ENCODE assay signal across 8 cellular contexts in the genomic region with DNA sequence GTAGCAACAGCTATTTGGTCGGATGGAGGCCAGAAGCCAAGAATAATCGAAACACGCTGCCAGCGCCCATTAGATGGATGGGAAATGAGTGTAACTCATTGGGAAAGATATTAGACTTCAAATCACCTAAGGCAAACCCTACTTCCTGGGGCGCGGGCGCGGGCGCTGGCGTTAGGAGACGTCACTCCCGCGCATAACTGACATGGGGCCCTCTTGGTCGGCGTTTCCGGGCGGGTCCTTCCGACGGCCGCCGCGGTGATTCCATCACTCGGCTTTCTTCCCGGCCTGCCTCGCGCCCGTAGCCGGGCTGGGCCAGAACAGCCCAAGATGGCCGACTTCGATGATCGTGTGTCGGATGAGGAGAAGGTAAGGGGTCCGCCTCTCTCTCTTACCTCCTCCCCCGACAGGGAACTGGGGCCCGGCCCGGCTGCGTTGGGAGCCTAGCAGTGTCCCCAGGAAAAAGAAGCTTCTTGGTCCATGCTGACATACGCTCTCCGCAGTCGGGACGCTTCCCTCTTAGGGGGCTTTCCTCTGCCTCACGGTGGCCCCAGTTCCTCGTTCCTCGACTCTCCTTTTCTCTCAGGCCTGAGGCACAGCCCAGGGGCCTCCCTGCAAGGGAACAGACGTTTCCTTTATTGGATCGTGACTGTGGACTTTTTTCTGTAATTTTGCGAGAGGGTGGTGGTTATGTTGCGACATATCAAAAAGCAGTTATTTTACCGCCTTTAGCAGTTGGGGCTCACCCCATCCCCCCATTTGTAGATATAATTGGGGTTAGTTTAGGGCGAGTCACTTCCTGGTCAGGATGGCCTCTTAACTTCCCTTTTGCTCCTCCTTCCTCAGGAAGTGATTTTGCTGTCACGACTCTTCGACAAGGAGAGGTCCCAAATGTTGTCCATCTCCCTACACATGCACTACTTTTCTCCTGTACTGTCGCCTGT.
DNase-seq lines count a peak whose midpoint lies in the region; ATAC-seq and TF ChIP-seq lines count a peak whose summit lies in the region.

TSS of gene CAPZA1 (plus strand) at position 315 of the 941 bp plus-strand sequence. CDS start at position 328, 13 bp downstream.

- no peak for TF ChIP-seq CTCF in AG10803 (conservative IDR thresholded peaks at IDR 0.05; ENCODE audit: low read length)

- peak within 1 kb of the TSS; percentile 100 for H3K4me3 ChIP-seq in AG10803 (ENCODE audit: low read length)

- DNase-seq in AG10803 (ENCODE audit: low read depth) (peak; percentile 91), NCI-H446 (lab: John Stamatoyannopoulos, UW) (peak; percentile 94 to 97), islet precursor cell (peak; percentile 95)
- DNase-seq in activated CD4-positive, CD25-positive, alpha-beta regulatory T cell treated with anti-CD3 and anti-CD28 coated beads, Interleukin-2, amount 50 U/mL, for 16 hours (ENCODE audit: low read depth, low spot score), result peak; percentile 86
- DNase-seq in central memory CD4-positive, alpha-beta T cell, result peak; percentile 94
- peak; percentile 84 for DNase-seq in stimulated activated CD4-positive, alpha-beta T cell treated with anti-CD3 and anti-CD28 coated beads, Interleukin-12 subunit alpha, Interleukin-12 subunit beta, amount 100 ng/mL, for 4 hours

- ATAC-seq in GM19035 (IDR thresholded peaks at IDR 0.05; ENCODE audit: unreplicated experiment) (peak; percentile 75), HG03342 (IDR thresholded peaks at IDR 0.05; ENCODE audit: unreplicated experiment) (peak; percentile 82)

Comparison
In these comparisons a context has a peak if more than half of its experiments do, and no peak if none do; other contexts are left out.
1. Peak in every context shown above with its lines: DNase-seq, ATAC-seq and H3K4me3 ChIP-seq.